Comparison of ENCODE assay signal across 2 cellular contexts in genomic region chr17:77254961-77255741, GRCh38.
TF ChIP-seq lines count a peak whose summit lies in the region.

No MANE protein-coding gene starts in this region.

TF ChIP-seq in HCT116, 20 proteins besides CTCF, POLR2A, EP300 and RAD21 (continued from another document):
- TF ChIP-seq CEBPB (IDR thresholded peaks at IDR 0.05; ENCODE audit: low read depth) (no peak), ZNF274 (IDR thresholded peaks at IDR 0.05; ENCODE audit: low read depth, low read length) (no peak), REST (IDR thresholded peaks at IDR 0.05; ENCODE audit: low read depth) (no peak), EGR1 (IDR thresholded peaks at IDR 0.05; ENCODE audit: low read depth) (peak; percentile 69), ATF3 (IDR thresholded peaks at IDR 0.05) (no peak), EZH2phosphoT487 (IDR thresholded peaks at IDR 0.05; ENCODE audit: borderline replicate concordance) (no peak), SRF (IDR thresholded peaks at IDR 0.05; ENCODE audit: low read depth) (no peak), CBX3 (IDR thresholded peaks at IDR 0.05; ENCODE audit: low read depth) (peak; percentile 81), YY1 (IDR thresholded peaks at IDR 0.05; ENCODE audit: extremely low read depth, insufficient replicate concordance, low read depth, low read length) (peak; percentile 35), POLR2AphosphoS5 (IDR thresholded peaks at IDR 0.05; ENCODE audit: low read depth, low read length) (peak; percentile 76)

TF ChIP-seq in SK-N-SH treated with all-trans-retinoic acid at 6 μM for 48 hours, 23 proteins besides CTCF, POLR2A, EP300 and RAD21 (continued from another document):
- TF ChIP-seq POU6F1 (CRISPR knock-in tag; IDR thresholded peaks at IDR 0.05; ENCODE audit: borderline replicate concordance, low read depth) (no peak), ZNF565 (CRISPR knock-in tag; conservative IDR thresholded peaks at IDR 0.05; ENCODE audit: low read depth) (peak; percentile 34; the same call in 1 of the 2 replicates), RARB (CRISPR knock-in tag; IDR thresholded peaks at IDR 0.05) (0 out of 2 replicates have a peak, but pooled peaks have one; percentile 59), ISL1 (CRISPR knock-in tag; IDR thresholded peaks at IDR 0.05) (peak; percentile 66; the same call in 1 of the 2 replicates), OSR1 (CRISPR knock-in tag; IDR thresholded peaks at IDR 0.05) (peak; percentile 88; the same call in 1 of the 2 replicates), CSDC2 (CRISPR knock-in tag; IDR thresholded peaks at IDR 0.05) (peak; percentile 89)
